ENCODE assay signal across 2 cellular contexts in the genomic region with DNA sequence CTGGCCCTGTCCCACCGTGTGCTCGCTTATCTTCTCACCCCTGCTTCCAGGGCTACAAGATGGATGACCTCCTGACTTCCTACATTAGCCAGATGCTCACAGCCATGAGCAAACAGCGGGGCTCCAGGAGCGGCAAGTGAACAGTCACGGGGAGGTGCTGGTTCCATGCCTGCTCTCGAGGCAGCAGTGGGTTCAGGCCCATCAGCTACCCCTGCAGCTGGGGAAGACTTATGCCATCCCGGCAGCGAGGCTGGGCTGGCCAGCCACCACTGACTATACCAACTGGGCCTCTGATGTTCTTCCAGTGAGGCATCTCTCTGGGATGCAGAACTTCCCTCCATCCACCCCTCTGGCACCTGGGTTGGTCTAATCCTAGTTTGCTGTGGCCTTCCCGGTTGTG.
TF ChIP-seq lines count a peak whose summit lies in the region.

No MANE protein-coding gene starts in this region.

TF ChIP-seq in HEK293, 187 proteins besides CTCF, POLR2A, EP300 and RAD21 (continued from another document):
- TF ChIP-seq, protein P1, sequence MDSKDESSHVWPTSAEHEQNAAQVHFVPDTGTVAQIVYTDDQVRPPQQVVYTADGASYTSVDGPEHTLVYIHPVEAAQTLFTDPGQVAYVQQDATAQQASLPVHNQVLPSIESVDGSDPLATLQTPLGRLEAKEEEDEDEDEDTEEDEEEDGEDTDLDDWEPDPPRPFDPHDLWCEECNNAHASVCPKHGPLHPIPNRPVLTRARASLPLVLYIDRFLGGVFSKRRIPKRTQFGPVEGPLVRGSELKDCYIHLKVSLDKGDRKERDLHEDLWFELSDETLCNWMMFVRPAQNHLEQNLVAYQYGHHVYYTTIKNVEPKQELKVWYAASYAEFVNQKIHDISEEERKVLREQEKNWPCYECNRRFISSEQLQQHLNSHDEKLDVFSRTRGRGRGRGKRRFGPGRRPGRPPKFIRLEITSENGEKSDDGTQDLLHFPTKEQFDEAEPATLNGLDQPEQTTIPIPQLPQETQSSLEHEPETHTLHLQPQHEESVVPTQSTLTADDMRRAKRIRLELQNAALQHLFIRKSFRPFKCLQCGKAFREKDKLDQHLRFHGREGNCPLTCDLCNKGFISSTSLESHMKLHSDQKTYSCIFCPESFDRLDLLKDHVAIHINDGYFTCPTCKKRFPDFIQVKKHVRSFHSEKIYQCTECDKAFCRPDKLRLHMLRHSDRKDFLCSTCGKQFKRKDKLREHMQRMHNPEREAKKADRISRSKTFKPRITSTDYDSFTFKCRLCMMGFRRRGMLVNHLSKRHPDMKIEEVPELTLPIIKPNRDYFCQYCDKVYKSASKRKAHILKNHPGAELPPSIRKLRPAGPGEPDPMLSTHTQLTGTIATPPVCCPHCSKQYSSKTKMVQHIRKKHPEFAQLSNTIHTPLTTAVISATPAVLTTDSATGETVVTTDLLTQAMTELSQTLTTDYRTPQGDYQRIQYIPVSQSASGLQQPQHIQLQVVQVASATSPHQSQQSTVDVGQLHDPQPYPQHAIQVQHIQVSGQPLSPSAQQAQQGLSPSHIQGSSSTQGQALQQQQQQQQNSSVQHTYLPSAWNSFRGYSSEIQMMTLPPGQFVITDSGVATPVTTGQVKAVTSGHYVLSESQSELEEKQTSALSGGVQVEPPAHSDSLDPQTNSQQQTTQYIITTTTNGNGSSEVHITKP (tag by site-specific recombination; IDR thresholded peaks at IDR 0.05): 0 out of 2 replicates have a peak, but pooled peaks have one; percentile 13

TF ChIP-seq in H1, 55 proteins besides CTCF, POLR2A, EP300 and RAD21 (continued from another document):
- TF ChIP-seq, protein P2, sequence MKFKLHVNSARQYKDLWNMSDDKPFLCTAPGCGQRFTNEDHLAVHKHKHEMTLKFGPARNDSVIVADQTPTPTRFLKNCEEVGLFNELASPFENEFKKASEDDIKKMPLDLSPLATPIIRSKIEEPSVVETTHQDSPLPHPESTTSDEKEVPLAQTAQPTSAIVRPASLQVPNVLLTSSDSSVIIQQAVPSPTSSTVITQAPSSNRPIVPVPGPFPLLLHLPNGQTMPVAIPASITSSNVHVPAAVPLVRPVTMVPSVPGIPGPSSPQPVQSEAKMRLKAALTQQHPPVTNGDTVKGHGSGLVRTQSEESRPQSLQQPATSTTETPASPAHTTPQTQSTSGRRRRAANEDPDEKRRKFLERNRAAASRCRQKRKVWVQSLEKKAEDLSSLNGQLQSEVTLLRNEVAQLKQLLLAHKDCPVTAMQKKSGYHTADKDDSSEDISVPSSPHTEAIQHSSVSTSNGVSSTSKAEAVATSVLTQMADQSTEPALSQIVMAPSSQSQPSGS (IDR thresholded peaks at IDR 0.05; ENCODE audit: low read length): no peak
- TF ChIP-seq GABPA (IDR thresholded peaks at IDR 0.05; ENCODE audit: borderline replicate concordance, insufficient read depth, low read length) (no peak), SIRT6 (IDR thresholded peaks at IDR 0.05; ENCODE audit: low read length) (no peak), POLR2AphosphoS5 (IDR thresholded peaks at IDR 0.05; ENCODE audit: low read depth, low read length) (no peak), CEBPB (IDR thresholded peaks at IDR 0.05; ENCODE audit: low read depth, low read length) (no peak), NRF1 (IDR thresholded peaks at IDR 0.05; ENCODE audit: low read depth, low read length) (no peak), SAP30 (IDR thresholded peaks at IDR 0.05; ENCODE audit: insufficient read depth, insufficient replicate concordance, low read length) (no peak), PHF8 (conservative IDR thresholded peaks at IDR 0.05; ENCODE audit: low read depth, low read length) (no peak), SUZ12 (IDR thresholded peaks at IDR 0.05; ENCODE audit: low read length) (no peak), EGR1 (IDR thresholded peaks at IDR 0.05; ENCODE audit: borderline replicate concordance, low read depth, low read length) (no peak), SIX5 (IDR thresholded peaks at IDR 0.05; ENCODE audit: low read depth, low read length) (no peak), TCF12 (IDR thresholded peaks at IDR 0.05; ENCODE audit: low read depth, low read length) (no peak), TBP (IDR thresholded peaks at IDR 0.05; ENCODE audit: low read depth, low read length) (no peak), NANOG (IDR thresholded peaks at IDR 0.05; ENCODE audit: insufficient read depth, low read depth, low read length, poor library complexity, severe bottlenecking) (no peak), GTF2F1 (IDR thresholded peaks at IDR 0.05; ENCODE audit: borderline replicate concordance, low read depth, low read length) (no peak)
- TF ChIP-seq, protein P3, sequence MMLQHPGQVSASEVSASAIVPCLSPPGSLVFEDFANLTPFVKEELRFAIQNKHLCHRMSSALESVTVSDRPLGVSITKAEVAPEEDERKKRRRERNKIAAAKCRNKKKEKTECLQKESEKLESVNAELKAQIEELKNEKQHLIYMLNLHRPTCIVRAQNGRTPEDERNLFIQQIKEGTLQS (IDR thresholded peaks at IDR 0.05; ENCODE audit: insufficient read depth, low read depth, low read length): no peak
TF ChIP-seq in H1: peak in this region for 0.
